ENCODE assay signal across 9 cellular contexts in the genomic region with DNA sequence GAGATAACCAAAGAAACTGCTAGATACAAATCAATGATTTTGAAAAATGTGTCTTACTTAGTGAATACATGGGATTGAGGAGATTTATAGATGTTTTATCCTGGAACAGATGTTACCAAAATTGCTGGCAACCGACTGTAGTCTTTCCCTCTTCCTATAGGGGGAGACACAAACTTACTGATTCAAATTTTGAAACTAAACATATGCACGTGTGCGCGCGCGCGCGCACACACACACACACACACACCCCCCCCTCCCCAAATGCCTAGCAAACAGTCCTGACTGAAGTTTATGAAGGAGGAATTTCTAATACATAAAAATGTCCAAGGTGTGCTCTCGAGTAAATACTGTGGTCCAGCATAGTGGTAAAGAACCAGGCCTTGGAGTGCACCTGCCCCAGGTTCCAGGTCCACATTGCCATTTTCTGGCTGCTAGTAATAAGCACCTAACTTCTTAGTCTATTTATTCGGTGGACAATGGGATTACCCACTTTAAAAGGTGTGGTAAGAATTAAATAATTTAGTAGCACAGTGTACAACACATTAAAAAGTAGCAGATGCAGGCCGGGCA. TPM values are rescaled to one million over a fixed set of nuclear protein-coding genes. Genes with fewer than 3 reads are reported as not detected.
DNase-seq lines count a peak whose midpoint lies in the region; TF ChIP-seq lines count a peak whose summit lies in the region.
"Had no signal": no experiment of that assay in that cellular context is flagged by ENCODE, and none has a peak within 500 bp of the region (broad histone marks: within the 10 kb centered on the region; RNA-seq: fewer than 3 reads in every experiment).

No MANE protein-coding gene starts in this region.

- TF ChIP-seq CTCF in VCaP (conservative IDR thresholded peaks at IDR 0.05) (peak; percentile 71), epithelial cell of esophagus (IDR thresholded peaks at IDR 0.05; ENCODE audit: insufficient read depth, low read depth, low read length, missing control alignments) (peak; percentile 61), parathyroid adenoma (IDR thresholded peaks at IDR 0.05) (peak; percentile 38)

- H3K27me3 ChIP-seq in HAP-1 (ENCODE audit: low read depth) (no peaks in the 10 kb centered on the region), parathyroid adenoma (ENCODE audit: control insufficient read depth, insufficient read depth, low read length) (no peaks in the 10 kb centered on the region)

- peaks cover 2% of the 10 kb centered on the region for H3K79me2 ChIP-seq in parathyroid adenoma

- H3K36me3 ChIP-seq in HAP-1 (replicated peaks) (peaks cover 57% of the 10 kb centered on the region), parathyroid adenoma (ENCODE audit: control insufficient read depth, insufficient read depth, low read length) (no peaks in the 10 kb centered on the region)

- no peak overlapping the region for H2AFZ ChIP-seq in parathyroid adenoma

- no peak overlapping the region for H3K9ac ChIP-seq in parathyroid adenoma

- in situ Hi-C loops in HAP-1 (cut with MboI; ENCODE audit: low sequenced_read_pairs) = no loop called here

- no peak overlapping the region for H3K27ac ChIP-seq in VCaP
- no peak overlapping the region for H3K27ac ChIP-seq in parathyroid adenoma

- H3K4me1 ChIP-seq in HAP-1 (no peaks in the 10 kb centered on the region), parathyroid adenoma (no peaks in the 10 kb centered on the region)

- no peak overlapping the region for H3K4me2 ChIP-seq in parathyroid adenoma (ENCODE audit: low read length)

- peak; percentile 58 for DNase-seq in CD1c-positive myeloid dendritic cell (ENCODE audit: extremely low spot score)
- peak; percentile 12 to 38 for DNase-seq in HAP-1 (ENCODE audit: low spot score in 2 of 2)
- DNase-seq in epithelial cell of esophagus (ENCODE audit: low read depth) = peak; percentile 31
- DNase-seq in HT-29 (ENCODE audit: low spot score) = no peak
- DNase-seq in NCI-H1092 treated with DMSO at 0.1 percent for 48 hours (lab: John Stamatoyannopoulos, UW) = no peak
- DNase-seq in NCI-H2107 treated with DMSO at 0.1 percent for 48 hours (lab: John Stamatoyannopoulos, UW; ENCODE audit: unreplicated experiment) = no peak
- DNase-seq: left cardiac atrium had no signal

- H3K9me3 ChIP-seq in HAP-1 (no peaks in the 10 kb centered on the region), parathyroid adenoma (ENCODE audit: control insufficient read depth, low read length) (no peaks in the 10 kb centered on the region)

- H3K4me3 ChIP-seq in HAP-1 = no peak overlapping the region
- H3K4me3 ChIP-seq in epithelial cell of esophagus (ENCODE audit: low read length) = no peak overlapping the region
- no peak overlapping the region for H3K4me3 ChIP-seq in parathyroid adenoma (ENCODE audit: low read depth, low read length)

RNA-seq across cellular contexts. Expression of gene C3orf62, which starts 18.5 kb away (rescaled TPM):
- 1.3 and 3.8 TPM in 2 replicates for total RNA-seq in HT-29 (2014; rRNA removed; shearing (Covaris generic))

RNA-seq across cellular contexts. Expression of gene USP4, which starts 44.3 kb away (rescaled TPM):
- total RNA-seq in HT-29 (2014; rRNA removed; shearing (Covaris generic)) = 8.0 and 14.7 TPM in 2 replicates

Comparison
In these comparisons a context has a peak if more than half of its experiments do, and no peak if none do; other contexts are left out.
1. DNase-seq: peak in CD1c-positive myeloid dendritic cell (single experiment), HAP-1 (2 of 2) and epithelial cell of esophagus (single experiment); none in HT-29 (single experiment), NCI-H1092 treated with DMSO at 0.1 percent for 48 hours (single experiment) and NCI-H2107 treated with DMSO at 0.1 percent for 48 hours (single experiment).
2. Peak in every context shown above with its lines, with median percentiles within 50 percentile points of each other: CTCF ChIP-seq.